In the genomic region with DNA sequence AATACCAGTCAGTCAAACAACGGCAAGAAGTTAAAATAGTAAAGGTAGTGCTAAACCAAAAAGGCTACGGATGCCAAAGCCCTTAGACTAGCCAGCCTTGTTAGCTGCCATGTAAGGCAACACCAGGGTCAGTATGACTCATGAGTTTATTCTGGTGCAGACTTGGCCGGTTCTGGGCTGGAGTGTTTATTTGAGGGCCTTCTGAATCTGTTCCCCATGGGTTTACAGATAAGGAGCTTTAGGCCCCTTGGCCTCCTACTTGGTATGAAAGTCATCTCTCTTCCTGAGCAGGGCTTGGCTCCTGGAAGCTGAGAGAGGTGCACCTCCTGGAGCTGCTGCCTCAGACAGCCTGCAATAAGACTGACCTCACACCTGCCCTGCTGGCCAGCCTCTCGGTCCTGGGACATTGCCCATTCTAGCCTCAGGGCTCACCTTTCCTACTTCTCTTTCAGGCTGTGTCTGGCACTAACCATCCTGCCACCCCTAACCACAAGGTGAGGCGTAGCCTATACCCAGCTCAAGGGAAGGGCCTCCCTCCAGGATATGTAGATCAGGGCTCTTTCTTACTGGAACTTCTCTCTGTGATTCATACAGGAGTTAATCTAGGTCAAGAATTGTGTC, we compare ENCODE assay signal across 8 cellular contexts. TPM values are rescaled to one million over a fixed set of nuclear protein-coding genes. Genes with fewer than 3 reads are reported as not detected.
DNase-seq lines count a peak whose midpoint lies in the region; ATAC-seq and TF ChIP-seq lines count a peak whose summit lies in the region.

No MANE protein-coding gene starts in this region.

- H3K79me2 ChIP-seq in neural progenitor cell (ENCODE audit: low read depth): no peaks in the 10 kb centered on the region

- no peak overlapping the region for H3K9ac ChIP-seq in neural progenitor cell

- H3K27me3 ChIP-seq in foreskin keratinocyte (no peaks in the 10 kb centered on the region), neural progenitor cell (no peaks in the 10 kb centered on the region)

- H3K4me2 ChIP-seq in neural progenitor cell: no peak overlapping the region

- H3K4me1 ChIP-seq in foreskin keratinocyte (peaks cover 20% of the 10 kb centered on the region), neural progenitor cell (peaks cover 20% of the 10 kb centered on the region)

- H3K27me3 Mint-ChIP-seq in neural progenitor cell (ENCODE audit: insufficient read depth, low read depth): peaks cover 5% of the 10 kb centered on the region

- H3K27ac ChIP-seq in RWPE1 (peak overlapping the region; percentile 78), foreskin keratinocyte (no peak overlapping the region), neural progenitor cell (no peak overlapping the region), substantia nigra (ENCODE audit: low read depth, low read length, poor library complexity, severe bottlenecking) (no peak overlapping the region)

- H3K36me3 Mint-ChIP-seq in neural progenitor cell: no peaks in the 10 kb centered on the region

- ATAC-seq in GM18867 (IDR thresholded peaks at IDR 0.05; ENCODE audit: unreplicated experiment) (peak; percentile 54), foreskin keratinocyte (peak; percentile 49), HG03342 (IDR thresholded peaks at IDR 0.05; ENCODE audit: unreplicated experiment) (no peak)

- H4K20me1 ChIP-seq in neural progenitor cell (ENCODE audit: low read depth): no peaks in the 10 kb centered on the region

- no peak overlapping the region for H3K4me3 ChIP-seq in retinal pigment epithelial cell (ENCODE audit: low read length)
- no peak overlapping the region for H3K4me3 ChIP-seq in neural progenitor cell

- POLR2A ChIA-PET in RWPE1 (lab: Yijun Ruan, JAX; ENCODE audit: low non-redundant PET): no interaction called here

- CTCF ChIA-PET in RWPE1 (lab: Yijun Ruan, JAX): interaction anchor here (1.1 to 1.2 kb wide), 2 partner anchors 22 to 47 kb away, joined by 4 to 7 read pairs; a partner anchor contains a TSS

- no peaks in the 10 kb centered on the region for H3K36me3 ChIP-seq in neural progenitor cell

- H3K4me3 Mint-ChIP-seq in neural progenitor cell: no peak overlapping the region

- peaks cover 2% of the 10 kb centered on the region for H3K9me3 Mint-ChIP-seq in neural progenitor cell

- H2AFZ ChIP-seq in neural progenitor cell (replicated peaks): no peak overlapping the region

- H3K4me1 Mint-ChIP-seq in neural progenitor cell: peaks cover 16% of the 10 kb centered on the region

- peaks cover 16% of the 10 kb centered on the region for H3F3A ChIP-seq in neural progenitor cell (ENCODE audit: low read depth)

- H3K27ac Mint-ChIP-seq in neural progenitor cell: no peak overlapping the region

- DNase-seq in RWPE1 (ENCODE audit: low spot score) (peak; percentile 71), foreskin keratinocyte (peak in 1 of 2 donors; percentile 57), retinal pigment epithelial cell (ENCODE audit: low read depth) (peak; percentile 82), neural progenitor cell (ENCODE audit: low spot score) (no peak), activated T-cell treated with anti-CD3 and anti-CD28 coated beads for 4 hours (no peak), substantia nigra (lab: John Stamatoyannopoulos, UW) (no peak)

- H3K9me3 ChIP-seq in neural progenitor cell (ENCODE audit: low read depth): no peaks in the 10 kb centered on the region

- TF ChIP-seq CTCF in RWPE1 (conservative IDR thresholded peaks at IDR 0.05; ENCODE audit: low read depth) (no peak), foreskin keratinocyte (conservative IDR thresholded peaks at IDR 0.05) (no peak), retinal pigment epithelial cell (conservative IDR thresholded peaks at IDR 0.05; ENCODE audit: low read depth, low read length) (no peak), neural progenitor cell (IDR thresholded peaks at IDR 0.05) (no peak)

RNA-seq across cellular contexts. Expression of a gene that starts 10.4 kb away (rescaled TPM):
- total RNA-seq in foreskin keratinocyte (not detected in 2 replicates), neural progenitor cell (ENCODE audit: low replicate concordance) (0.43 TPM in 1 of 2 replicates, not detected in the other)
- not detected in 2 replicates for polyA plus RNA-seq in foreskin keratinocyte

RNA-seq across cellular contexts. Expression of a gene that starts 47.6 kb away (rescaled TPM):
- 48.2 and 49.3 TPM in 2 replicates for total RNA-seq in foreskin keratinocyte
- 65.7 and 68.3 TPM in 2 replicates for polyA plus RNA-seq in foreskin keratinocyte
- total RNA-seq in neural progenitor cell (ENCODE audit: low replicate concordance): 49.1 and 52.3 TPM in 2 replicates

Comparison
In these comparisons a context has a peak if more than half of its experiments do, and no peak if none do; other contexts are left out.
1. DNase-seq: peak in RWPE1 (single experiment) and retinal pigment epithelial cell (single experiment); none in neural progenitor cell (single experiment), activated T-cell treated with anti-CD3 and anti-CD28 coated beads for 4 hours (single experiment) and substantia nigra (0 of 49).